1 cellular context compared by ENCODE assay signal in the genomic region with DNA sequence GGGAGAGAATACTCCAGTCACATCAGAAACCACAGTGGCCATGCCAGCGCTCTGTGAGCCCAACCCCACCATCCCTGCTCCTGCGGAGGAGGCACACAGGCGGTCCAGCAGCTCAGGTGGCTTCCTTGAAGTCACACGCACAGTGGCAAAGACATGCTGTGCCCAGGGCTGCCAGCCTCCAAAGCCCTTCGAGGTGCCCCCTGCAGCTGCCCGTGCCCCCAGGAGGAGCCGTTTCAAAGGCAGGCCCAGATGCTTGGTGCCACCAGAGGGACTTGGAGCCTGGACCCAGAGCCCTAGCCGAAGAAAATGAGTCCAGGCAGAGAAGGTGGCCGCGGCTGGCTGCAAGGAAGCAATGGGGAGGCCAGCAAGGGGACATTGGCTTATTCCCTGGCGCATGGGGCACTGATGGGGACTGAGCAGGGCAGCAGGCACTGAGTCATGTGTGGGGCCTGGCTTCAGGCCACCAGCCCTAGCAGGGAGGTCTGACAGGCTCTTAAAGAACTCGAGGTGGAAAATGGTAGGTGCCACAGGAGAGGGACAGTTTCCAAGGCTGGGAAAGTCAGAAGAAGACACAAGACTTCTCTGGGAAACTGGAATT.
TF ChIP-seq lines count a peak whose summit lies in the region.

No MANE protein-coding gene starts in this region.

TF ChIP-seq in HepG2, 621 proteins besides CTCF, POLR2A, EP300 and RAD21 (continued from another document):
- TF ChIP-seq, protein P1, sequence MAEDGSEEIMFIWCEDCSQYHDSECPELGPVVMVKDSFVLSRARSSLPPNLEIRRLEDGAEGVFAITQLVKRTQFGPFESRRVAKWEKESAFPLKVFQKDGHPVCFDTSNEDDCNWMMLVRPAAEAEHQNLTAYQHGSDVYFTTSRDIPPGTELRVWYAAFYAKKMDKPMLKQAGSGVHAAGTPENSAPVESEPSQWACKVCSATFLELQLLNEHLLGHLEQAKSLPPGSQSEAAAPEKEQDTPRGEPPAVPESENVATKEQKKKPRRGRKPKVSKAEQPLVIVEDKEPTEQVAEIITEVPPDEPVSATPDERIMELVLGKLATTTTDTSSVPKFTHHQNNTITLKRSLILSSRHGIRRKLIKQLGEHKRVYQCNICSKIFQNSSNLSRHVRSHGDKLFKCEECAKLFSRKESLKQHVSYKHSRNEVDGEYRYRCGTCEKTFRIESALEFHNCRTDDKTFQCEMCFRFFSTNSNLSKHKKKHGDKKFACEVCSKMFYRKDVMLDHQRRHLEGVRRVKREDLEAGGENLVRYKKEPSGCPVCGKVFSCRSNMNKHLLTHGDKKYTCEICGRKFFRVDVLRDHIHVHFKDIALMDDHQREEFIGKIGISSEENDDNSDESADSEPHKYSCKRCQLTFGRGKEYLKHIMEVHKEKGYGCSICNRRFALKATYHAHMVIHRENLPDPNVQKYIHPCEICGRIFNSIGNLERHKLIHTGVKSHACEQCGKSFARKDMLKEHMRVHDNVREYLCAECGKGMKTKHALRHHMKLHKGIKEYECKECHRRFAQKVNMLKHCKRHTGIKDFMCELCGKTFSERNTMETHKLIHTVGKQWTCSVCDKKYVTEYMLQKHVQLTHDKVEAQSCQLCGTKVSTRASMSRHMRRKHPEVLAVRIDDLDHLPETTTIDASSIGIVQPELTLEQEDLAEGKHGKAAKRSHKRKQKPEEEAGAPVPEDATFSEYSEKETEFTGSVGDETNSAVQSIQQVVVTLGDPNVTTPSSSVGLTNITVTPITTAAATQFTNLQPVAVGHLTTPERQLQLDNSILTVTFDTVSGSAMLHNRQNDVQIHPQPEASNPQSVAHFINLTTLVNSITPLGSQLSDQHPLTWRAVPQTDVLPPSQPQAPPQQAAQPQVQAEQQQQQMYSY (CRISPR knock-in tag; IDR thresholded peaks at IDR 0.05) = no peak
TF ChIP-seq in HepG2: peak in this region for 1.
